In the genomic region with DNA sequence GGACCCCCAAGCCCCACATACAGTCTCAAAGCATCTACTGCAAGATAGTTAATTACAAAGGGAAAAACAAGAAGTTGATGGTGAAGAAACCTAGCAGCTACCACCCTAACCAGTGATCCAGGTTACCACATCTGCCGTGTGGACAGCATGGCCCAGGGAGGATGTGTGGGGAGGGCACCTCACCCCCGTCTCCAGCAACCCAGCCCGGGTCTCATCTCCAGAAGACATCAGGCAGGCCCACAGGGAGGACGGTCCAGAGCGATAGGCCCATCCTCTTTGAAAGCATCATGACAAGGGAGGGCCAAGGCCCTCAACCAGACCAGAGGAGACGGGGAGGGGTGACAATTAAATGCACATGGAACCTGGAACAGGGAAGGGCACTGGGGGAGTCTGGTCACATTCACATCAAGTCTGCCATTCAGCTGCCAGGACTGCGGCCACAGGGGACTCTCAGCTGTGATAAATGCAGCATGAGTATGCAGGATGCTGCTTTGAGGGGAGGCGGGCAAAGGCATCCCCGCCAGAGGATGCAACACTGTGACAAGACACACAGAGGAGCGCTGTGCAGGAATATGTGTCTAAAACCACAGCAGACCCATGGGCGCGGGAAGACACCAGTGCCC, we compare ENCODE assay signal across 19 cellular contexts. TPM values are rescaled to one million over a fixed set of nuclear protein-coding genes. Genes with fewer than 3 reads are reported as not detected.
A peak's percentile ranks its signal among the peaks of the same experiment; 100 is the strongest.
DNase-seq lines count a peak whose midpoint lies in the region; ATAC-seq and TF ChIP-seq lines count a peak whose summit lies in the region.
"Had no signal": no experiment of that assay in that cellular context is flagged by ENCODE, and none has a peak within 500 bp of the region (broad histone marks: within the 10 kb centered on the region; RNA-seq: fewer than 3 reads in every experiment).

No MANE protein-coding gene starts in this region.

- H3K9me3 ChIP-seq in RWPE2 (ENCODE audit: severe bottlenecking) (no peaks in the 10 kb centered on the region), right lobe of liver (no peaks in the 10 kb centered on the region), sigmoid colon (no peaks in the 10 kb centered on the region)
- H3K9me3 ChIP-seq: MG63 had no signal

- 71% methylated on average over 7 of the region's 12 CpGs for WGBS in right lobe of liver (ENCODE audit: insufficient coverage, low coverage, low lambda C conversion rate, missing lambda C conversion rate)
- 87 to 90% methylated on average over 12 of the region's 12 CpGs for WGBS in sigmoid colon, 2 donors

- TF ChIP-seq POLR2A in right lobe of liver (IDR thresholded peaks at IDR 0.05) (no peak), sigmoid colon (IDR thresholded peaks at IDR 0.05) (no peak)

- no peaks in the 10 kb centered on the region for H3K4me1 Mint-ChIP-seq in CD14-positive monocyte
- H3K4me1 Mint-ChIP-seq in activated T-cell treated with anti-CD3 and anti-CD28 coated beads, Interleukin-2, amount 50 U/mL, for 4 hours (ENCODE audit: low read depth) = peaks cover 12% of the 10 kb centered on the region
- H3K4me1 Mint-ChIP-seq: B cell had no signal

- peak; percentile 24 for DNase-seq in CD14-positive monocyte (ENCODE audit: low spot score)
- peak; percentile 22 for DNase-seq in RWPE2 (ENCODE audit: low spot score)
- peak in 2 of 3 donors; percentile 26 to 33 for DNase-seq in right lobe of liver
- peak; percentile 50 for DNase-seq in sigmoid colon
- DNase-seq in NCI-H1930 (lab: John Stamatoyannopoulos, UW) = no peak
- DNase-seq in activated T-cell treated with anti-CD3 and anti-CD28 coated beads, Interleukin-2, amount 50 U/mL, for 4 hours = no peak
- no peak for DNase-seq in effector CD4-positive, alpha-beta T cell
- DNase-seq: CD8-positive, alpha-beta T cell; GF-D8; MG63; NCI-H1105; NCI-H187; NCI-H2171; NCI-H446 treated with DMSO at 0.1 percent for 48 hours; NCI-H748 treated with DMSO at 0.1 percent for 48 hours; PC-9; SHP77 had no signal

- no peak for TF ChIP-seq CTCF in CD14-positive monocyte (IDR thresholded peaks at IDR 0.05)
- TF ChIP-seq CTCF in RWPE2 (IDR thresholded peaks at IDR 0.05; ENCODE audit: poor library complexity, severe bottlenecking) = no peak
- no peak for TF ChIP-seq CTCF in right lobe of liver (IDR thresholded peaks at IDR 0.05)
- no peak for TF ChIP-seq CTCF in sigmoid colon (IDR thresholded peaks at IDR 0.05)

- peaks cover 0 to 2% (median 0%) of the 10 kb centered on the region in 7 donors for H3K9me3 Mint-ChIP-seq in CD14-positive monocyte
- H3K9me3 Mint-ChIP-seq in activated T-cell treated with anti-CD3 and anti-CD28 coated beads, Interleukin-2, amount 50 U/mL, for 4 hours = no peaks in the 10 kb centered on the region
- H3K9me3 Mint-ChIP-seq: CD8-positive, alpha-beta T cell had no signal

- H3K36me3 ChIP-seq in RWPE2 (ENCODE audit: low read depth) = peaks cover 83% of the 10 kb centered on the region
- peaks cover 3 to 51% (median 18%) of the 10 kb centered on the region in 4 donors for H3K36me3 ChIP-seq in right lobe of liver
- H3K36me3 ChIP-seq in sigmoid colon = peaks cover 21 to 85% (median 38%) of the 10 kb centered on the region in 4 donors

- H3K27me3 ChIP-seq in RWPE2 (ENCODE audit: insufficient read depth, poor library complexity, severe bottlenecking) = no peaks in the 10 kb centered on the region
- H3K27me3 ChIP-seq in right lobe of liver = no peaks in the 10 kb centered on the region
- no peaks in the 10 kb centered on the region for H3K27me3 ChIP-seq in sigmoid colon
- H3K27me3 ChIP-seq: MG63 had no signal

- H3K36me3 Mint-ChIP-seq in CD14-positive monocyte = peaks cover 75 to 85% of the 10 kb centered on the region in 2 donors
- H3K36me3 Mint-ChIP-seq in activated T-cell treated with anti-CD3 and anti-CD28 coated beads, Interleukin-2, amount 50 U/mL, for 4 hours (ENCODE audit: insufficient read depth) = peaks cover 46% of the 10 kb centered on the region

- H3K4me1 ChIP-seq in RWPE2 (ENCODE audit: insufficient read depth, poor library complexity, severe bottlenecking) (no peaks in the 10 kb centered on the region), right lobe of liver (peaks cover 0 to 34% (median 12%) of the 10 kb centered on the region in 4 donors), sigmoid colon (no peaks in the 10 kb centered on the region)

- H3K27me3 Mint-ChIP-seq in CD14-positive monocyte (ENCODE audit: low read depth in 3 of 3) = peaks cover 0 to 3% (median 0%) of the 10 kb centered on the region in 3 donors
- no peaks in the 10 kb centered on the region for H3K27me3 Mint-ChIP-seq in activated T-cell treated with anti-CD3 and anti-CD28 coated beads, Interleukin-2, amount 50 U/mL, for 4 hours (ENCODE audit: low read depth)
- H3K27me3 Mint-ChIP-seq: B cell had no signal

- ATAC-seq in RWPE2 (ENCODE audit: low read depth) (no peak), right lobe of liver (no peak), GM21529 (IDR thresholded peaks at IDR 0.05; ENCODE audit: unreplicated experiment) (no peak)
- ATAC-seq in activated T-cell treated with anti-CD3 and anti-CD28 coated beads, Interleukin-2, amount 50 U/mL, for 4 hours = no peak
- ATAC-seq: CD8-positive, alpha-beta T cell had no signal

- TF ChIP-seq EP300 in sigmoid colon (IDR thresholded peaks at IDR 0.05) = no peak

- no peak overlapping the region for H3K4me3 Mint-ChIP-seq in CD14-positive monocyte
- no peak overlapping the region for H3K4me3 Mint-ChIP-seq in activated T-cell treated with anti-CD3 and anti-CD28 coated beads, Interleukin-2, amount 50 U/mL, for 4 hours
- H3K4me3 Mint-ChIP-seq: B cell; CD8-positive, alpha-beta T cell had no signal

- H3K27ac ChIP-seq in RWPE2 (ENCODE audit: poor library complexity, severe bottlenecking) (no peak overlapping the region), right lobe of liver (no peak overlapping the region), sigmoid colon (no peak overlapping the region)
- H3K27ac ChIP-seq: PC-9 had no signal

- no peak overlapping the region for H3K4me3 ChIP-seq in RWPE2 (ENCODE audit: severe bottlenecking)
- H3K4me3 ChIP-seq in right lobe of liver = no peak overlapping the region
- no peak overlapping the region for H3K4me3 ChIP-seq in sigmoid colon
- H3K4me3 ChIP-seq: MG63, PC-9 had no signal

- peak overlapping the region in 2 of 7 donors; percentile 30 to 57 for H3K27ac Mint-ChIP-seq in CD14-positive monocyte
- H3K27ac Mint-ChIP-seq: B cell; CD8-positive, alpha-beta T cell had no signal

- intact Hi-C loops in CD14-positive monocyte (cut with micrococcal nuclease) (no loop called here), right lobe of liver (cut with DNase I) (no loop called here), sigmoid colon (cut with DNase I) (no loop called here)

RNA-seq across cellular contexts. Expression of a gene that starts 18.8 kb away (rescaled TPM):
- polyA plus RNA-seq in CD14-positive monocyte (1 to 10 TPM; 6.3 to 9.7 TPM), sigmoid colon (10 to 100 TPM in 1 of 3 donors, 1 to 10 TPM in 2; 5.5 to 14.4 (median 6.0) TPM)
- total RNA-seq in right lobe of liver (10 to 100 TPM; 16.4 to 30.2 (median 24.0) TPM), sigmoid colon (10 to 100 TPM; 26.4 to 33.8 (median 28.9) TPM)
- 10 to 100 TPM; 24.4 to 25.6 (median 25.6) TPM for total RNA-seq in activated T-cell treated with anti-CD3 and anti-CD28 coated beads, Interleukin-2, amount 50 U/mL, for 4 hours

Comparison
In these comparisons a context has a peak if more than half of its experiments do, and no peak if none do; other contexts are left out.
1. DNase-seq: peak in CD14-positive monocyte (single experiment), RWPE2 (single experiment), right lobe of liver (2 of 3) and sigmoid colon (single experiment); none in NCI-H1930 (0 of 2), activated T-cell treated with anti-CD3 and anti-CD28 coated beads, Interleukin-2, amount 50 U/mL, for 4 hours (single experiment) and effector CD4-positive, alpha-beta T cell (single experiment).